27 cellular contexts compared by ENCODE assay signal in genomic region chr19:39641773-39642172, GRCh38. TPM values are rescaled to one million over a fixed set of nuclear protein-coding genes. Genes with fewer than 3 reads are reported as not detected.
"Had no signal": no experiment of that assay in that cellular context is flagged by ENCODE, and none has a peak within 500 bp of the region (broad histone marks: within the 10 kb centered on the region; RNA-seq: fewer than 3 reads in every experiment).

No MANE protein-coding gene starts in this region.

- FAIRE-seq: astrocyte, colon, endothelial cell of umbilical vein, small intestine had no signal

- H3K27ac ChIP-seq: breast epithelium, dorsolateral prefrontal cortex, parathyroid adenoma, upper lobe of left lung had no signal

- H3K27me3 ChIP-seq: upper lobe of left lung had no signal

- DNase-seq: activated CD4-positive, alpha-beta memory T cell treated with anti-CD3 and anti-CD28 coated beads for 36 hours; activated CD4-positive, alpha-beta T cell treated with anti-CD3 and anti-CD28 coated beads for 48 hours; activated naive CD4-positive, alpha-beta T cell treated with Interleukin-2 at 50 U/mL for 16 hours; activated naive CD8-positive, alpha-beta T cell treated with anti-CD3 and anti-CD28 coated beads for 36 hours; activated T-cell treated with anti-CD3 and anti-CD28 coated beads, Interleukin-2, amount 50 U/mL, for 48 hours; dorsolateral prefrontal cortex; effector memory CD8-positive, alpha-beta T cell; foreskin melanocyte; glutamatergic neuron; hippocampal formation; left cardiac atrium; mesendoderm; mucosa of descending colon; nephron progenitor cell; small intestine; T1000; upper lobe of left lung had no signal

- H3K4me1 ChIP-seq: breast epithelium, parathyroid adenoma, upper lobe of left lung had no signal

- H3K79me2 ChIP-seq: parathyroid adenoma had no signal

- H3K36me3 ChIP-seq: breast epithelium, upper lobe of left lung had no signal

- ATAC-seq: effector memory CD8-positive, alpha-beta T cell; esophagus mucosa; left cardiac atrium; mucosa of descending colon; sciatic nerve; stimulated activated memory B cell treated with anti-CD40 and anti-IgM and Interleukin-4, amounts not matched to agents 10 μg/mL and 1 μg/mL and 100 μg/mL, for 72 hours had no signal

- H3K9me3 ChIP-seq: breast epithelium, mucosa of descending colon, upper lobe of left lung had no signal

- H3K4me3 ChIP-seq: breast epithelium, dorsolateral prefrontal cortex, mucosa of descending colon, upper lobe of left lung had no signal

- H2AFZ ChIP-seq: parathyroid adenoma had no signal

- H3K9ac ChIP-seq: parathyroid adenoma had no signal

RNA-seq across cellular contexts. Expression of gene LGALS16, which starts 13.9 kb away (rescaled TPM):
- total RNA-seq: activated CD4-positive, alpha-beta memory T cell treated with anti-CD3 and anti-CD28 coated beads for 36 hours; activated naive CD8-positive, alpha-beta T cell treated with anti-CD3 and anti-CD28 coated beads for 36 hours; astrocyte; breast epithelium; endothelial cell of umbilical vein; esophagus mucosa; left cardiac atrium; lower leg skin; mucosa of descending colon; sciatic nerve; temporal lobe; upper lobe of left lung had no signal
- polyA plus RNA-seq: endothelial cell of umbilical vein, small intestine had no signal

RNA-seq across cellular contexts. Expression of gene LGALS13, which starts 39.4 kb away (rescaled TPM):
- total RNA-seq: activated CD4-positive, alpha-beta memory T cell treated with anti-CD3 and anti-CD28 coated beads for 36 hours; activated naive CD8-positive, alpha-beta T cell treated with anti-CD3 and anti-CD28 coated beads for 36 hours; astrocyte; breast epithelium; endothelial cell of umbilical vein; esophagus mucosa; left cardiac atrium; lower leg skin; mucosa of descending colon; sciatic nerve; temporal lobe; upper lobe of left lung had no signal
- polyA plus RNA-seq: endothelial cell of umbilical vein, small intestine had no signal
